ENCODE assay signal across 13 cellular contexts in the genomic region with DNA sequence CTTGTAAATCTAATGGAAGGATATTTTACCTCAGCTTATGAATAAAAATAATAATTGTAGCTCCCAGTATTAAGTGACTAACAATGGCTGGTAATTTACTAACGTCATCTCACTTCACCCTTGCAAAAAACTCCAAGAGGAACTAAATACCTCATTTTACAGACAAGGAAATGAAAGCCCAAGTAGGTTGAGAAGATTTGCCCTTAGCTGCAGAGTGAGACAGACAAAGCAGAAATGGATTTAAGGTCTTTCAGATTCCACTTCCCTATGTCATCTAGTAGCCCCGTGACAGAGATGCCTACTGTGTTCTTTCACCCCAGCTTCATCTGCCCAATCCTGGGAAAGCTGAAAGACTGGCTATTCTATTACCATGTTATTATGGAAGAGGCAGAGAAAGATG.
DNase-seq lines count a peak whose midpoint lies in the region; ATAC-seq and TF ChIP-seq lines count a peak whose summit lies in the region.
"Had no signal": no experiment of that assay in that cellular context is flagged by ENCODE, and none has a peak within 500 bp of the region (broad histone marks: within the 10 kb centered on the region; RNA-seq: fewer than 3 reads in every experiment).

No MANE protein-coding gene starts in this region.

- no peaks in the 10 kb centered on the region for H3K27me3 ChIP-seq in dorsolateral prefrontal cortex
- no peaks in the 10 kb centered on the region for H3K27me3 ChIP-seq in subcutaneous abdominal adipose tissue (ENCODE audit: control insufficient read depth in 5 of 5, insufficient read depth in 4 of 5, low read length in 5 of 5)
- no peaks in the 10 kb centered on the region for H3K27me3 ChIP-seq in MM.1S (replicated peaks; ENCODE audit: insufficient read depth, low read length)
- H3K27me3 ChIP-seq: uterus had no signal

- H3K36me3 ChIP-seq in subcutaneous abdominal adipose tissue (ENCODE audit: control insufficient read depth in 5 of 5, insufficient read depth in 5 of 5, low read length in 5 of 5) (peaks cover 20 to 45% (median 30%) of the 10 kb centered on the region in 5 donors), MM.1S (replicated peaks; ENCODE audit: insufficient read depth, low read length) (no peaks in the 10 kb centered on the region)
- H3K36me3 ChIP-seq: uterus had no signal

- intact Hi-C loops in dorsolateral prefrontal cortex (cut with DNase I) = no loop called here

- H3K4me1 ChIP-seq in subcutaneous abdominal adipose tissue (ENCODE audit: control insufficient read depth in 5 of 5, insufficient read depth in 5 of 5, low read length in 5 of 5) (peaks cover 0 to 93% (median 69%) of the 10 kb centered on the region in 5 donors), MM.1S (ENCODE audit: low read length) (peaks cover under 1% of the 10 kb centered on the region; the same call in 1 of the 2 replicates)

- no peak overlapping the region for H2AFZ ChIP-seq in MM.1S (ENCODE audit: low read length)

- DNase-seq in MV-4-11 (lab: John Stamatoyannopoulos, UW) (peak; percentile 89), dorsolateral prefrontal cortex (no peak), NCI-H446 (lab: John Stamatoyannopoulos, UW) (no peak), MM.1S (no peak)
- DNase-seq: effector memory CD8-positive, alpha-beta T cell; Kasumi-1; NCI-H187; NCI-H510A; uterus had no signal

- H3K9ac ChIP-seq in subcutaneous abdominal adipose tissue (ENCODE audit: low read length in 5 of 5) = peak overlapping the region in 4 of 5 donors; percentile 2 to 35 (median 24)
- H3K9ac ChIP-seq in MM.1S (ENCODE audit: low read length) = no peak overlapping the region

- H3F3A ChIP-seq in MM.1S (ENCODE audit: insufficient read depth, low read length) = no peaks in the 10 kb centered on the region

- H3K4me3 ChIP-seq in dorsolateral prefrontal cortex (no peak overlapping the region), subcutaneous abdominal adipose tissue (ENCODE audit: low read depth in 1 of 5, low read length in 5 of 5) (peak overlapping the region in 1 of 5 donors; percentile 18), MM.1S (ENCODE audit: low read length) (no peak overlapping the region)
- H3K4me3 ChIP-seq: uterus had no signal

- H3K9me2 ChIP-seq in MM.1S (replicated peaks; ENCODE audit: insufficient read depth, low read length) = no peaks in the 10 kb centered on the region

- ATAC-seq in GM19351 (IDR thresholded peaks at IDR 0.05; ENCODE audit: unreplicated experiment) (peak; percentile 44), HG02571 (IDR thresholded peaks at IDR 0.05; ENCODE audit: unreplicated experiment) (no peak)
- ATAC-seq: effector memory CD8-positive, alpha-beta T cell; SK-N-SH treated with all-trans-retinoic acid at 6 μM for 48 hours had no signal

- TF ChIP-seq CTCF in dorsolateral prefrontal cortex (IDR thresholded peaks at IDR 0.05 in 54 of 56, conservative IDR thresholded peaks at IDR 0.05 in 2 of 56; ENCODE audit: low read depth in 1 of 56, partially characterized antibody in 56 of 56) = no peak
- TF ChIP-seq CTCF in MM.1S (IDR thresholded peaks at IDR 0.05; ENCODE audit: low read length) = no peak

- H3K27ac ChIP-seq in dorsolateral prefrontal cortex (peak overlapping the region in 51 of 59 donors; percentile 28 to 92 (median 74)), subcutaneous abdominal adipose tissue (ENCODE audit: low read depth, low read length) (peak overlapping the region; percentile 99), MM.1S (ENCODE audit: low read length) (no peak overlapping the region)

- no peaks in the 10 kb centered on the region for H4K20me1 ChIP-seq in MM.1S (ENCODE audit: insufficient read depth, low read length)

- no peak overlapping the region for H3K4me2 ChIP-seq in MM.1S (ENCODE audit: low read depth, low read length)

- H3K9me3 ChIP-seq in subcutaneous abdominal adipose tissue (ENCODE audit: control insufficient read depth in 5 of 5, low read length in 5 of 5) = no peaks in the 10 kb centered on the region
- H3K9me3 ChIP-seq in MM.1S (replicated peaks; ENCODE audit: insufficient read depth, low read length) = no peaks in the 10 kb centered on the region
- H3K9me3 ChIP-seq: uterus had no signal

- H3K79me2 ChIP-seq in MM.1S (ENCODE audit: low read length) = no peaks in the 10 kb centered on the region
